Comparison of ENCODE assay signal across 8 cellular contexts in the genomic region with DNA sequence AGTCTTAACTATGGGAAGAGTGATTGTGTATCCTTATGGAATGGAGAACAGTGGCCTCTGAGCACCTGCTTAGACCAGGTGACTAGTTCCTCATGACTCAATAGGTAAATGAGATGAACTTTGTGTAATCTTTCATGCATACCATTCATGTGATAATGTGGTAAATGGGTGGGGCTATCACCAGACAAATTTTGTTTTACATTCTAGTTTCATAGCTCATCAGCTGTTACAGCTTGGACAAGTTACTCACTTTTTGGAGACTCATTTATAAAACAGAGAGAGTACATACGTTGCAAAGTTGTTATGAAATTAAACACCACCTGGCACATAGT.
DNase-seq lines count a peak whose midpoint lies in the region; ATAC-seq and TF ChIP-seq lines count a peak whose summit lies in the region.

No MANE protein-coding gene starts in this region.

- H3K4me3 ChIP-seq in tibial nerve, result no peak overlapping the region

- peaks cover 0 to 18% (median 10%) of the 10 kb centered on the region in 4 donors for H3K4me1 ChIP-seq in tibial nerve

- ATAC-seq in GM18505 (IDR thresholded peaks at IDR 0.05; ENCODE audit: unreplicated experiment) (peak; percentile 56), GM21619 (IDR thresholded peaks at IDR 0.05; ENCODE audit: unreplicated experiment) (peak; percentile 41), HG03565 (IDR thresholded peaks at IDR 0.05; ENCODE audit: unreplicated experiment) (peak; percentile 44), Right ventricle myocardium inferior (no peak)

- TF ChIP-seq POLR2A in GM18505 (IDR thresholded peaks at IDR 0.05; ENCODE audit: borderline replicate concordance, extremely low read depth, insufficient read depth, insufficient read length) (no peak), tibial nerve (IDR thresholded peaks at IDR 0.05) (no peak)

- no peak for TF ChIP-seq CTCF in tibial nerve (IDR thresholded peaks at IDR 0.05)

- TF ChIP-seq EP300 in tibial nerve (IDR thresholded peaks at IDR 0.05), result no peak

- H3K36me3 ChIP-seq in tibial nerve, result no peaks in the 10 kb centered on the region

- H3K27ac ChIP-seq in tibial nerve, result no peak overlapping the region

- 93 to 100% methylated on average over 1 of the region's 1 CpG for WGBS in tibial nerve, 2 donors

- intact Hi-C loops in Right ventricle myocardium inferior (cut with DNase I), result no loop called here

- in situ Hi-C loops in KBM-7 (cut with MboI; ENCODE audit: low pct_unique_long_range_greater_than_20kb, low sequenced_read_pairs), result no loop called here

- H3K9me3 ChIP-seq in tibial nerve, result no peaks in the 10 kb centered on the region

- DNase-seq in kidney tubule cell (ENCODE audit: low spot score) (peak; percentile 92), Right ventricle myocardium inferior (ENCODE audit: missing footprints) (no peak), tibial nerve (ENCODE audit: low spot score in 2 of 2) (no peak), KBM-7 (no peak)
- DNase-seq in activated CD8-positive, alpha-beta memory T cell treated with anti-CD3 and anti-CD28 coated beads, Interleukin-2, amount 50 U/mL, for 4 hours, result no peak

- no peaks in the 10 kb centered on the region for H3K27me3 ChIP-seq in tibial nerve
